1 cellular context compared by ENCODE assay signal in genomic region chr1:221823149-221823548, GRCh38.
TF ChIP-seq lines count a peak whose summit lies in the region.

No MANE protein-coding gene starts in this region.

TF ChIP-seq in GM12878, 131 proteins besides CTCF, POLR2A, EP300 and RAD21 (continued from another document):
- TF ChIP-seq YY1 (IDR thresholded peaks at IDR 0.05; ENCODE audit: low read depth, low read length) (0 out of 2 replicates have a peak, but pooled peaks have one; percentile 13), CREM (IDR thresholded peaks at IDR 0.05; ENCODE audit: low read depth) (no peak), ZBTB11 (CRISPR knock-in tag; IDR thresholded peaks at IDR 0.05) (no peak), SMARCA5 (IDR thresholded peaks at IDR 0.05) (no peak), CUX1 (IDR thresholded peaks at IDR 0.05; ENCODE audit: insufficient replicate concordance, low read depth, low read length) (peak; percentile 84), NR2F1 (conservative IDR thresholded peaks at IDR 0.05) (peak; percentile 48; the same call in 1 of the 2 replicates), ZNF24 (IDR thresholded peaks at IDR 0.05) (no peak), SMAD1 (IDR thresholded peaks at IDR 0.05; ENCODE audit: low read depth, partially characterized antibody) (no peak), BCL11A (IDR thresholded peaks at IDR 0.05; ENCODE audit: low read depth, low read length) (peak; percentile 33; the same call in 1 of the 2 replicates), ATF2 (IDR thresholded peaks at IDR 0.05; ENCODE audit: low read length) (peak; percentile 45; the same call in 1 of the 2 replicates), RCOR1 (conservative IDR thresholded peaks at IDR 0.05; ENCODE audit: low read depth, low read length) (0 out of 2 replicates have a peak, but pooled peaks have one; percentile 57), BMI1 (IDR thresholded peaks at IDR 0.05; ENCODE audit: borderline replicate concordance) (no peak), BCLAF1 (IDR thresholded peaks at IDR 0.05) (no peak), SRF (IDR thresholded peaks at IDR 0.05; ENCODE audit: low read depth in 2 of 2, low read length in 2 of 2) (no peak), ZBTB4 (CRISPR knock-in tag; IDR thresholded peaks at IDR 0.05) (no peak), ZNF207 (IDR thresholded peaks at IDR 0.05; ENCODE audit: borderline replicate concordance) (no peak), BHLHE40 (IDR thresholded peaks at IDR 0.05; ENCODE audit: borderline replicate concordance in 1 of 2, low read depth in 2 of 2, low read length in 1 of 2) (peak; percentile 63 to 67; a peak in 3 of 4 replicates), E4F1 (IDR thresholded peaks at IDR 0.05; ENCODE audit: borderline replicate concordance, partially characterized antibody) (no peak), MYB (IDR thresholded peaks at IDR 0.05; ENCODE audit: borderline replicate concordance, low read depth, low read length) (no peak), JUNB (IDR thresholded peaks at IDR 0.05) (peak; percentile 32; the same call in 1 of the 2 replicates), SKIL (IDR thresholded peaks at IDR 0.05; ENCODE audit: low read depth, poor library complexity, severe bottlenecking) (peak; percentile 55)
TF ChIP-seq in GM12878: peak in this region for 16.
